In genomic region chr2:43458002-43458628, GRCh38 we compare ENCODE assay signal across 1 cellular context.
TF ChIP-seq lines count a peak whose summit lies in the region.

No MANE protein-coding gene starts in this region.

TF ChIP-seq in SK-N-SH treated with all-trans-retinoic acid at 6 μM for 48 hours, 23 proteins besides CTCF, POLR2A, EP300 and RAD21 (continued from another document):
- no peak for TF ChIP-seq PATZ1 (CRISPR knock-in tag; IDR thresholded peaks at IDR 0.05; ENCODE audit: borderline replicate concordance)
- TF ChIP-seq TCF4 (CRISPR knock-in tag; IDR thresholded peaks at IDR 0.05; ENCODE audit: borderline replicate concordance): no peak
- TF ChIP-seq ZFP30 (CRISPR knock-in tag; IDR thresholded peaks at IDR 0.05): no peak
- TF ChIP-seq ARNTL (CRISPR knock-in tag; IDR thresholded peaks at IDR 0.05; ENCODE audit: borderline replicate concordance, low read depth): no peak
